Comparison of ENCODE assay signal across 8 cellular contexts in the genomic region with DNA sequence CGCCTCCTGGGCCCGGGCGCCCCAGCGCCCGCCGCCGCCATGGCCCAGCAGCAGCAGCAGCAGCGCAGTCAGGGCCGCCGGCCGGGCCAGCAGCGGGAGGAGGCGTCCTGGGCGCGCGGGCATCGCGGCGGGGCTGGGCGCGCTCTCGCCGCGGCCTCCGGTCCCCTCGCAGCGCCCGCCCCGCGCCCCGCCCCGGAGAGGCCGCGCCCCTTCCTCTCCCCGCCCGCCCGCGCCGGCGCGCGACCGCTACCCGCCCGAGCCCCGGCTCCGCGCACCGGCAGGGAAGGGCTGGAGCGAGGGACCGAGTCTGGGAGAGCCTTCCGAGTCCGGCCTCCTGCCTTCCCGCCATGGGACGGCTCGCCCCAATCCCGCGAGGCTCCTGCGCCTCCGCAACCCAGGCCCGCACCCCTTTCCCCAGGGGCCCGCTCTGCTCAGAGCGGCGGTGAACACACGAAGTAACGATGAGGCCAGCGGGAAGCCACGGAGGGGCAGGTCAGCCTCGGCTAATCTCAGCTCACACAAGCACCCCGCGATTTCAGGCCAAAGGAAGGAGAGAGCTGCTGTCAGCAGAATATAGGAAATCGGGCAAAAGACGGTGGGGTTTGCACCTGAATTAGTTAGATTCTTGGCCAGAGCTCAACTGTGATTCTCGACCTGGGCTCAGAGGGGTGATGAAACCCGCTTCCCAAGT. TPM values are rescaled to one million over a fixed set of nuclear protein-coding genes. Genes with fewer than 3 reads are reported as not detected.
DNase-seq lines count a peak whose midpoint lies in the region; ATAC-seq and TF ChIP-seq lines count a peak whose summit lies in the region.

Gene TXNDC5 (minus strand): TSS at position 135 of the 691 bp plus-strand sequence. CDS start 12 bp downstream, at position 123.

- H3K27ac ChIP-seq in HUES48 (ENCODE audit: low read depth, low read length), result peak within 1 kb of the TSS; percentile 50

- H3K9me3 ChIP-seq in Caco-2 (no peaks in the 10 kb centered on the region), HUES48 (ENCODE audit: control insufficient read depth, insufficient read depth, low read length) (no peaks in the 10 kb centered on the region)

- no TSS peak for BruUV-seq in Caco-2 (replicated peaks; lab: Mats Ljungman, UMichigan)

- no peaks in the 10 kb centered on the region for H3K4me1 Mint-ChIP-seq in Caco-2 (ENCODE audit: low read depth, unreplicated experiment)
- peaks cover 17% of the 10 kb centered on the region for H3K4me1 Mint-ChIP-seq in nephron
- peaks cover 15% of the 10 kb centered on the region for H3K4me1 Mint-ChIP-seq in stimulated activated naive CD8-positive, alpha-beta T cell treated with anti-CD3 and anti-CD28 coated beads, Interleukin-15, Interleukin-2, amounts not matched to agents 100 ng/mL and 50 ng/mL, for 24 hours (ENCODE audit: low read depth)

- no peaks in the 10 kb centered on the region for H3K9me3 Mint-ChIP-seq in Caco-2 (ENCODE audit: unreplicated experiment)
- H3K9me3 Mint-ChIP-seq in nephron, result no peaks in the 10 kb centered on the region
- H3K9me3 Mint-ChIP-seq in stimulated activated naive CD8-positive, alpha-beta T cell treated with anti-CD3 and anti-CD28 coated beads, Interleukin-15, Interleukin-2, amounts not matched to agents 100 ng/mL and 50 ng/mL, for 24 hours, result no peaks in the 10 kb centered on the region

- H3K27me3 ChIP-seq in Caco-2 (replicated peaks; ENCODE audit: control insufficient read depth, insufficient read depth, low read length) (no peaks in the 10 kb centered on the region), HUES48 (ENCODE audit: control insufficient read depth, insufficient read depth, low read length) (peaks cover 16% of the 10 kb centered on the region)

- peaks cover 9% of the 10 kb centered on the region for H3K36me3 Mint-ChIP-seq in Caco-2 (ENCODE audit: insufficient read depth, unreplicated experiment)
- H3K36me3 Mint-ChIP-seq in nephron (ENCODE audit: low read depth), result no peaks in the 10 kb centered on the region
- peaks cover 26% of the 10 kb centered on the region for H3K36me3 Mint-ChIP-seq in stimulated activated naive CD8-positive, alpha-beta T cell treated with anti-CD3 and anti-CD28 coated beads, Interleukin-15, Interleukin-2, amounts not matched to agents 100 ng/mL and 50 ng/mL, for 24 hours (ENCODE audit: low read depth)

- intact Hi-C loops in Caco-2 (cut with micrococcal nuclease; ENCODE audit: unreplicated experiment), result loop anchor here (2.0 to 10.0 kb wide), 3 partner anchors 82 to 186 kb away; partner anchors contain the start of genes BLOC1S5 and BMP6

- peak within 1 kb of the TSS; percentile 86 for H3K9ac ChIP-seq in HUES48 (ENCODE audit: low read depth, low read length)

- H3K4me3 Mint-ChIP-seq in Caco-2 (ENCODE audit: unreplicated experiment) (peak within 1 kb of the TSS; percentile 80), nephron (peak within 1 kb of the TSS; percentile 83 to 93 (median 86))
- H3K4me3 Mint-ChIP-seq in stimulated activated naive CD8-positive, alpha-beta T cell treated with anti-CD3 and anti-CD28 coated beads, Interleukin-15, Interleukin-2, amounts not matched to agents 100 ng/mL and 50 ng/mL, for 24 hours, result peak within 1 kb of the TSS; percentile 95

- TF ChIP-seq CTCF in Caco-2 (IDR thresholded peaks at IDR 0.05; ENCODE audit: insufficient read depth in 1 of 2, low read depth in 1 of 2, low read length in 1 of 2, severe bottlenecking in 1 of 2, unreplicated experiment in 1 of 2) (no peak), fibroblast of the aortic adventitia (IDR thresholded peaks at IDR 0.05; ENCODE audit: insufficient read depth, low read length) (no peak), nephron (IDR thresholded peaks at IDR 0.05; ENCODE audit: unreplicated experiment in 3 of 3) (no peak)

- H3K36me3 ChIP-seq in Caco-2 (ENCODE audit: control insufficient read depth, insufficient read depth, low read length) (no peaks in the 10 kb centered on the region), HUES48 (ENCODE audit: control insufficient read depth, insufficient read depth, low read length) (no peaks in the 10 kb centered on the region)

- CTCF ChIA-PET in Caco-2 (lab: Charles Lee), result no interaction called here

- peak within 1 kb of the TSS; percentile 77 for H3K4me3 ChIP-seq in Caco-2 (ENCODE audit: low read depth, low read length)
- peak within 1 kb of the TSS; percentile 86 for H3K4me3 ChIP-seq in HUES48 (ENCODE audit: low read depth, low read length)
- peak within 1 kb of the TSS; percentile 85 for H3K4me3 ChIP-seq in fibroblast of the aortic adventitia (ENCODE audit: low read depth, low read length)

- DNase-seq in Caco-2 (peak; percentile 72 to 85), RPMI8226 (peak; percentile 92), fibroblast of the aortic adventitia (ENCODE audit: low read depth) (peak; percentile 55)
- peak; percentile 59 for DNase-seq in activated effector memory CD4-positive, alpha-beta T cell treated with Interleukin-2 at 50 U/mL for 16 hours

- POLR2A ChIA-PET in Caco-2 (lab: Charles Lee), result no interaction called here

- peaks cover 5% of the 10 kb centered on the region; the same call in 1 of the 2 replicates for H3K4me1 ChIP-seq in Caco-2
- peaks cover 14% of the 10 kb centered on the region for H3K4me1 ChIP-seq in HUES48 (ENCODE audit: control insufficient read depth, insufficient read depth, low read length)

- H3K27me3 Mint-ChIP-seq in Caco-2 (ENCODE audit: insufficient read depth, unreplicated experiment) (no peaks in the 10 kb centered on the region), nephron (ENCODE audit: low read depth) (no peaks in the 10 kb centered on the region)
- no peaks in the 10 kb centered on the region for H3K27me3 Mint-ChIP-seq in stimulated activated naive CD8-positive, alpha-beta T cell treated with anti-CD3 and anti-CD28 coated beads, Interleukin-15, Interleukin-2, amounts not matched to agents 100 ng/mL and 50 ng/mL, for 24 hours

- peak within 1 kb of the TSS; percentile 74 for H3K27ac Mint-ChIP-seq in Caco-2 (ENCODE audit: unreplicated experiment)
- H3K27ac Mint-ChIP-seq in nephron, result peak within 1 kb of the TSS in 2 of 3 experiments; percentile 35 to 77
- H3K27ac Mint-ChIP-seq in stimulated activated naive CD8-positive, alpha-beta T cell treated with anti-CD3 and anti-CD28 coated beads, Interleukin-15, Interleukin-2, amounts not matched to agents 100 ng/mL and 50 ng/mL, for 24 hours, result peak within 1 kb of the TSS; percentile 79

- ATAC-seq in GM21390 (IDR thresholded peaks at IDR 0.05; ENCODE audit: unreplicated experiment), result peak; percentile 63

RNA-seq across cellular contexts. Expression of gene TXNDC5, which starts in this region (rescaled TPM):
- 117 and 119 TPM in 2 replicates for total RNA-seq in Caco-2 (2022)
- 207 and 333 TPM in 2 replicates for total RNA-seq in fibroblast of the aortic adventitia (ENCODE audit: low replicate concordance)

Comparison
In these comparisons a context has a peak if more than half of its experiments do, and no peak if none do; other contexts are left out.
1. Peak in every context shown above with its lines: DNase-seq, ATAC-seq, H3K4me3 ChIP-seq and H3K27ac ChIP-seq.